Comparison of ENCODE assay signal across 30 cellular contexts in genomic region chr2:29770846-29771245, GRCh38.
"Had no signal": no experiment of that assay in that cellular context is flagged by ENCODE, and none has a peak within 500 bp of the region (broad histone marks: within the 10 kb centered on the region; RNA-seq: fewer than 3 reads in every experiment).

No MANE protein-coding gene starts in this region.

- FAIRE-seq: endometrium, pancreas had no signal

- H3K9me3 ChIP-seq: esophagus squamous epithelium, heart left ventricle, lower lobe of right lung, neutrophil, pancreas, suprapubic skin, transverse colon, uterus had no signal

- ATAC-seq: effector memory CD8-positive, alpha-beta T cell; heart left ventricle; left colon; left ventricle myocardium superior; lower lobe of right lung; natural killer cell; sciatic nerve; stimulated activated naive CD8-positive, alpha-beta T cell treated with anti-CD3 and anti-CD28 coated beads, Interleukin-15, amount 100 ng/mL, for 72 hours had no signal

- H3K4me1 ChIP-seq: esophagus squamous epithelium, heart left ventricle, lower lobe of right lung, suprapubic skin, transverse colon, uterus had no signal

- H2AFZ ChIP-seq: hepatocyte had no signal

- H3K4me2 ChIP-seq: hepatocyte, smooth muscle cell had no signal

- H3K27me3 ChIP-seq: hepatocyte, pancreas, transverse colon, uterus had no signal

- DNase-seq: cerebellar nuclear complex; cortex of kidney; effector memory CD8-positive, alpha-beta T cell; erythroblast; esophagus squamous epithelium; foreskin melanocyte; heart left ventricle; immature natural killer cell; islet precursor cell; kidney glomerular epithelial cell; left colon; left ventricle myocardium superior; lower lobe of right lung; natural killer cell; pancreas; retina; stimulated activated CD4-positive, alpha-beta T cell treated with anti-CD3 and anti-CD28 coated beads, Interleukin-12 subunit alpha, Interleukin-12 subunit beta, amount 100 ng/mL, for 4 hours; stimulated activated CD4-positive, alpha-beta T cell treated with anti-CD3 and anti-CD28 coated beads, Interleukin-1b, Interleukin-23, amount 100 ng/mL, for 48 hours; stimulated activated CD4-positive, alpha-beta T cell treated with anti-CD3 and anti-CD28 coated beads, Interleukin-4, amount 100 ng/mL, for 1 hour; stimulated activated CD8-positive, alpha-beta memory T cell treated with anti-CD3 and anti-CD28 coated beads, Interleukin-4, amount 100 ng/mL, for 48 hours; stimulated activated naive CD4-positive, alpha-beta T cell; stimulated activated naive CD8-positive, alpha-beta T cell treated with anti-CD3 and anti-CD28 coated beads, Interleukin-15, amount 100 ng/mL, for 72 hours; transverse colon; uterus had no signal

- H3K4me3 ChIP-seq: esophagus squamous epithelium, heart left ventricle, hepatocyte, lower lobe of right lung, pancreas, smooth muscle cell, suprapubic skin, transverse colon, uterus had no signal

- H3K27ac ChIP-seq: esophagus squamous epithelium, heart left ventricle, hepatocyte, lower lobe of right lung, neutrophil, suprapubic skin, transverse colon, uterus had no signal

- H3K36me3 ChIP-seq: esophagus squamous epithelium, heart left ventricle, lower lobe of right lung, neutrophil, pancreas, suprapubic skin, transverse colon, uterus had no signal

- H3K79me2 ChIP-seq: hepatocyte had no signal
